Comparison of ENCODE assay signal across 19 cellular contexts in the genomic region with DNA sequence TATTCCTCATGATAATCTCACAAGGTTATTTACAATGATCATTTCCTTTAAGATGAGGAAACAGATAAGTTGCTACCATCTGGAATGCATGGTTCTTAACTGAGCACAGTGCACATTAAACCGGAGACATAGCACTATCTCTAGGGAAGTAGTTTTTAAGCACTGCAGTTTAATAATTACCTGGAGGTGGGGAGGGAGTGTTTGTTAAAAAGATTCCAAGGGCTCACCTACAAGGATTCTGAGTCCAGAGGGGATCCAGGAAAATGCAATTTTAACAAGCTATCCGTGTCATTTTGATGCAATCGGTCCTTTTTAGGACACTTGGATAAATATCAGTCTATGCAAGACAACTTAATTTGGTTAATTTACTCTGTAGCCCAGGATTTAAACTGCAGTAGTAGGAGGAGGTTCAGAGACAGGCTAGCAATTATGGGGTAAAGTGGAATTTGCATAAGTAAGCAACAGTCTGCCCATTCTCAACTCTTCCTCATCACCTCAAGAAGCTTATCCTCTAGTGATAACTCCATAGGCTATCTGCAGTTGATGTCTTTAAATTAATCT.
"Had no signal": no experiment of that assay in that cellular context is flagged by ENCODE, and none has a peak within 500 bp of the region (broad histone marks: within the 10 kb centered on the region; RNA-seq: fewer than 3 reads in every experiment).

No MANE protein-coding gene starts in this region.

- H3K9me3 ChIP-seq: stomach, thoracic aorta had no signal

- FAIRE-seq: urothelium cell line had no signal

- H3K36me3 Mint-ChIP-seq: activated CD8-positive, alpha-beta memory T cell treated with anti-CD3 and anti-CD28 coated beads, Interleukin-2, amount 10 ng/mL, durations not matched to agents 7 days and 5 days; activated naive CD4-positive, alpha-beta T cell treated with anti-CD3 and anti-CD28 coated beads, Interleukin-2, amount 50 U/mL, for 24 hours; immature natural killer cell; natural killer cell had no signal

- H3K27me3 ChIP-seq: stomach had no signal

- H3K4me3 Mint-ChIP-seq: activated CD8-positive, alpha-beta memory T cell treated with anti-CD3 and anti-CD28 coated beads, Interleukin-2, amount 10 ng/mL, durations not matched to agents 7 days and 5 days; activated naive CD4-positive, alpha-beta T cell treated with anti-CD3 and anti-CD28 coated beads, Interleukin-2, amount 50 U/mL, for 24 hours; activated T-cell treated with anti-CD3 and anti-CD28 coated beads, Interleukin-2, amount 50 U/mL, for 24 hours; central memory CD8-positive, alpha-beta T cell; dendritic cell treated with granulocyte-macrophage colony-stimulating factor and Interleukin-4, amounts not matched to agents 40 ng/mL and 50 ng/mL, for 4 days; effector memory CD8-positive, alpha-beta T cell; immature natural killer cell; natural killer cell had no signal

- H3K27ac ChIP-seq: skin epidermis, stomach had no signal

- H3K27ac Mint-ChIP-seq: activated CD8-positive, alpha-beta memory T cell treated with anti-CD3 and anti-CD28 coated beads, Interleukin-2, amount 10 ng/mL, durations not matched to agents 7 days and 5 days; activated naive CD4-positive, alpha-beta T cell treated with anti-CD3 and anti-CD28 coated beads, Interleukin-2, amount 50 U/mL, for 24 hours; activated T-cell treated with anti-CD3 and anti-CD28 coated beads, Interleukin-2, amount 50 U/mL, for 24 hours; dendritic cell treated with granulocyte-macrophage colony-stimulating factor and Interleukin-4, amounts not matched to agents 40 ng/mL and 50 ng/mL, for 4 days; effector memory CD8-positive, alpha-beta T cell; immature natural killer cell; natural killer cell had no signal

- H3K36me3 ChIP-seq: stomach, thoracic aorta had no signal

- H3K4me3 ChIP-seq: skin epidermis, stomach, thoracic aorta had no signal

- H3K9me3 Mint-ChIP-seq: activated naive CD4-positive, alpha-beta T cell treated with anti-CD3 and anti-CD28 coated beads, Interleukin-2, amount 50 U/mL, for 24 hours; activated T-cell treated with anti-CD3 and anti-CD28 coated beads, Interleukin-2, amount 50 U/mL, for 24 hours; central memory CD8-positive, alpha-beta T cell; dendritic cell treated with granulocyte-macrophage colony-stimulating factor and Interleukin-4, amounts not matched to agents 40 ng/mL and 50 ng/mL, for 4 days; effector memory CD8-positive, alpha-beta T cell; immature natural killer cell; natural killer cell had no signal

- ATAC-seq: activated CD8-positive, alpha-beta memory T cell treated with anti-CD3 and anti-CD28 coated beads, Interleukin-2, amount 10 ng/mL, durations not matched to agents 7 days and 5 days; effector memory CD8-positive, alpha-beta T cell; left cardiac atrium; natural killer cell had no signal

- DNase-seq: activated CD4-positive, alpha-beta T cell treated with anti-CD3 and anti-CD28 coated beads, Interleukin-2, amount 50 U/mL, for 4 hours; activated CD4-positive, CD25-positive, alpha-beta regulatory T cell treated with anti-CD3 and anti-CD28 coated beads, Interleukin-2, amount 50 U/mL, for 72 hours; activated CD8-positive, alpha-beta memory T cell treated with anti-CD3 and anti-CD28 coated beads, Interleukin-2, amount 10 ng/mL, durations not matched to agents 7 days and 5 days; activated effector memory CD4-positive, alpha-beta T cell treated with Interleukin-2 at 50 U/mL for 16 hours; activated T-cell treated with anti-CD3 and anti-CD28 coated beads, Interleukin-2, amount 50 U/mL, for 24 hours; effector memory CD8-positive, alpha-beta T cell; erythroblast; glutamatergic neuron; immature natural killer cell; left cardiac atrium; natural killer cell; stomach; T-helper 2 cell had no signal
